ENCODE assay signal across 8 cellular contexts in genomic region chr15:90402230-90402629, GRCh38. TPM values are rescaled to one million over a fixed set of nuclear protein-coding genes. Genes with fewer than 3 reads are reported as not detected.
A peak's percentile ranks its signal among the peaks of the same experiment; 100 is the strongest.
DNase-seq lines count a peak whose midpoint lies in the region; ATAC-seq, FAIRE-seq and TF ChIP-seq lines count a peak whose summit lies in the region.

No MANE protein-coding gene starts in this region.

- H3K36me3 ChIP-seq in ascending aorta, result no peaks in the 10 kb centered on the region
- peaks cover 0 to 5% of the 10 kb centered on the region in 2 experiments for H3K36me3 ChIP-seq in keratinocyte (ENCODE audit: control insufficient read depth in 2 of 2, extremely low read depth in 1 of 2, insufficient read depth in 2 of 2, low read length in 2 of 2)

- peak overlapping the region; percentile 69 for H3K4me2 ChIP-seq in keratinocyte (ENCODE audit: control insufficient read depth, extremely low read depth, insufficient read depth, low read depth, low read length)

- H4K20me1 ChIP-seq in keratinocyte (ENCODE audit: control insufficient read depth, extremely low read depth, insufficient read depth, low read length), result peaks cover 14% of the 10 kb centered on the region

- H3K4me3 ChIP-seq in ascending aorta (peak overlapping the region in 1 of 2 donors; percentile 36), keratinocyte (ENCODE audit: control insufficient read depth in 2 of 3, extremely low read depth in 1 of 3, insufficient read depth in 2 of 3, low read depth in 1 of 3, low read length in 3 of 3) (peak overlapping the region in 2 of 3 experiments; percentile 26)

- peak; percentile 72 for FAIRE-seq in keratinocyte (lab: Jason Lieb, UNC)

- H3K9me3 ChIP-seq in ascending aorta, result no peaks in the 10 kb centered on the region
- H3K9me3 ChIP-seq in keratinocyte (ENCODE audit: control insufficient read depth, low read depth, low read length), result no peaks in the 10 kb centered on the region

- DNase-seq in Daoy (ENCODE audit: low read depth) (peak; percentile 84), NCI-H2196 (lab: John Stamatoyannopoulos, UW; ENCODE audit: unreplicated experiment) (peak; percentile 24), ascending aorta (ENCODE audit: low spot score in 2 of 2) (peak in 1 of 2 donors; percentile 90), keratinocyte (ENCODE audit: low read depth, low spot score) (peak; percentile 56), superior temporal gyrus (ENCODE audit: extremely low spot score) (peak; percentile 27), activated gamma-delta T cell (lab: John Stamatoyannopoulos, UW) (no peak)

- intact Hi-C loops in ascending aorta (cut with DNase I), result loop anchor here (5.0 kb wide), 1 partner anchor 50 kb away; the partner anchor contains the start of gene ZNF774

- TF ChIP-seq CTCF in ascending aorta (IDR thresholded peaks at IDR 0.05) (no peak), keratinocyte (optimal IDR thresholded peaks at IDR 0.05 in 1 of 3, IDR thresholded peaks at IDR 0.05 in 1 of 3, conservative IDR thresholded peaks at IDR 0.05 in 1 of 3; ENCODE audit: extremely low read depth in 1 of 3, insufficient read depth in 2 of 3, low read length in 3 of 3) (no peak)

- dilution Hi-C loops in keratinocyte (cut with MboI; ENCODE audit: extremely low pct_ligation_motif_present, low sequenced_read_pairs), result no loop called here

- H2AFZ ChIP-seq in keratinocyte (ENCODE audit: control insufficient read depth, low read length), result no peak overlapping the region

- peaks cover 4% of the 10 kb centered on the region for H3K9me1 ChIP-seq in keratinocyte (ENCODE audit: control insufficient read depth, extremely low read depth, insufficient read depth, low read length)

- H3K4me1 ChIP-seq in ascending aorta, result peaks cover 24 to 83% of the 10 kb centered on the region in 2 donors
- peaks cover 52% of the 10 kb centered on the region for H3K4me1 ChIP-seq in keratinocyte (ENCODE audit: control insufficient read depth, extremely low read depth, insufficient read depth, low read length)

- H3K9ac ChIP-seq in keratinocyte (ENCODE audit: control insufficient read depth, extremely low read depth, insufficient read depth, low read length), result peak overlapping the region; percentile 64

- H3K27ac ChIP-seq in ascending aorta, result peak overlapping the region; percentile 89 to 91
- peak overlapping the region; percentile 90 for H3K27ac ChIP-seq in keratinocyte (ENCODE audit: control insufficient read depth, insufficient read depth, low read length)

- no peak for ATAC-seq in GM19467 (IDR thresholded peaks at IDR 0.05; ENCODE audit: unreplicated experiment)
- no peak for ATAC-seq in GM21786 (IDR thresholded peaks at IDR 0.05; ENCODE audit: unreplicated experiment)

- peaks cover 96% of the 10 kb centered on the region for H3K79me2 ChIP-seq in keratinocyte (ENCODE audit: control insufficient read depth, insufficient read depth, low read length)

- H3K27me3 ChIP-seq in ascending aorta (no peaks in the 10 kb centered on the region), keratinocyte (ENCODE audit: control insufficient read depth, extremely low read depth, insufficient read depth, low read length) (no peaks in the 10 kb centered on the region)

RNA-seq across cellular contexts. Expression of gene IQGAP1, which starts 14.2 kb away (rescaled TPM):
- 98.5 and 143 TPM in 2 replicates for total RNA-seq in Daoy (2014; rRNA removed; shearing (Covaris generic))
- 99.1 TPM for total RNA-seq in ascending aorta
- polyA plus RNA-seq in keratinocyte, result 219 to 310 TPM (median 253 TPM) in 3 replicates
- polyA plus RNA-seq in keratinocyte (2011; ENCODE audit: low read depth), result 1,067 TPM
- 127 and 198 TPM in 2 replicates for polyA plus RNA-seq in keratinocyte (2011; cell fraction: cytosol; rRNA removed)
- 543 and 692 TPM in 2 replicates for polyA plus RNA-seq in keratinocyte (2011; cell fraction: nucleus; rRNA removed)
- 163 and 252 TPM in 2 replicates for polyA plus RNA-seq in keratinocyte (2012; ENCODE audit: low replicate concordance)
- polyA minus RNA-seq in keratinocyte, result 189 to 616 TPM (median 435 TPM) in 3 replicates
- polyA minus RNA-seq in keratinocyte (2011; cell fraction: cytosol; rRNA and poly(A)+ RNA removed), result 205 TPM
- 533 and 899 TPM in 2 replicates for polyA minus RNA-seq in keratinocyte (2011; cell fraction: nucleus; rRNA and poly(A)+ RNA removed)

RNA-seq across cellular contexts. Expression of gene ZNF774, which starts 50.1 kb away (rescaled TPM):
- 0.45 and 1.5 TPM in 2 replicates for total RNA-seq in Daoy (2014; rRNA removed; shearing (Covaris generic))
- 0.21 TPM for total RNA-seq in ascending aorta
- 2.0 to 2.3 TPM (median 2.2 TPM) in 3 replicates for polyA plus RNA-seq in keratinocyte
- 1.1 TPM for polyA plus RNA-seq in keratinocyte (2011; ENCODE audit: low read depth)
- 1.1 and 1.5 TPM in 2 replicates for polyA plus RNA-seq in keratinocyte (2011; cell fraction: cytosol; rRNA removed)
- polyA plus RNA-seq in keratinocyte (2011; cell fraction: nucleus; rRNA removed), result 2.6 and 2.8 TPM in 2 replicates
- polyA plus RNA-seq in keratinocyte (2012; ENCODE audit: low replicate concordance), result 0.78 and 1.5 TPM in 2 replicates
- 0.72 to 1.8 TPM (median 1.4 TPM) in 3 replicates for polyA minus RNA-seq in keratinocyte
- polyA minus RNA-seq in keratinocyte (2011; cell fraction: cytosol; rRNA and poly(A)+ RNA removed), result 0.38 TPM
- polyA minus RNA-seq in keratinocyte (2011; cell fraction: nucleus; rRNA and poly(A)+ RNA removed), result 0.74 and 2.2 TPM in 2 replicates
